Comparison of ENCODE assay signal across 23 cellular contexts in the genomic region with DNA sequence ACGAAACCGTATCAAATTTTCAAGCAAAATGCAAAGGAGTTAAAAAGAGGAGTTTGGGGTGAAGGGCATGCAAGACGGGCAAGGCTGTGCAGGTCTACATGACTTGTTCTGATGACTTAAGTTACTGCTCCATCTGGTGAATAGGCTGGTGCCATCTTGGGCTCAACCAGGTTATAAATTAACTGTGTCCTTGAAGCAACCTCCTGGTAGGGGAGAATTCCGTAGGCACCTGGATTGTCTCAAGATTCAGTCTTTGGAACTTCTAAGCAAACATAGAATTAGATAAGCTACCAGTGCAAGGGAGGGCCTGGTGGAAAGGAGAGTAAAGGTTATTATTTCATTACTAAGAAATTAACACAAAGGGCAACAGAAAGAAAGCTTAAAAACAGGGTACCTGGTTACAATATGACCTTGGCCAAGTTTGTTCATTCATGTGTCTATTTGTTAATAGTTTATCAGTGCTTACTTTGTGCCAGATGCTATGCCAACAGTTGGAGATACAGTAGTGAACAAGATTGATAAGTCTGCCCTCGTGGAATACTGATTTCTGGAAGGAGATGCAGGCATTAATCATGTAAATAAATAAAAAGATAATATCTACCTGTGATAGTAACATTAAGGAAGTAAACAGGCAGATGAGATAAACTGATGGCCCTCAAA.
"Had no signal": no experiment of that assay in that cellular context is flagged by ENCODE, and none has a peak within 500 bp of the region (broad histone marks: within the 10 kb centered on the region; RNA-seq: fewer than 3 reads in every experiment).

No MANE protein-coding gene starts in this region.

- FAIRE-seq: astrocyte, TTC549 had no signal

- H3K27ac ChIP-seq: SK-N-MC had no signal

- H3K4me3 ChIP-seq: SK-N-MC had no signal

- DNase-seq: activated CD4-positive, alpha-beta memory T cell treated with anti-CD3 and anti-CD28 coated beads, Interleukin-2, amount 10 ng/mL, durations not matched to agents 7 days and 5 days; activated CD4-positive, alpha-beta T cell treated with anti-CD3 and anti-CD28 coated beads for 36 hours; activated CD4-positive, alpha-beta T cell treated with anti-CD3 and anti-CD28 coated beads, Interleukin-2, amount 50 U/mL, for 1 hour; activated gamma-delta T cell; activated naive CD4-positive, alpha-beta T cell treated with anti-CD3 and anti-CD28 coated beads for 36 hours; activated T-cell treated with anti-CD3 and anti-CD28 coated beads for 4 hours; activated T-cell treated with anti-CD3 and anti-CD28 coated beads, Interleukin-2, amount 50 U/mL, for 48 hours; amygdala; KG1; NCI-H1048; NCI-H146; NCI-H187 treated with DMSO at 0.1 percent for 48 hours; NCI-H2081 treated with DMSO at 0.1 percent for 48 hours; NCI-H226; NCI-H526 treated with DMSO at 0.1 percent for 48 hours; NCI-H82; RPMI8226; T-cell; T-helper 2 cell; T1000 had no signal
